Comparison of ENCODE assay signal across 22 cellular contexts in genomic region chr4:124325676-124326075, GRCh38.
"Had no signal": no experiment of that assay in that cellular context is flagged by ENCODE, and none has a peak within 500 bp of the region (broad histone marks: within the 10 kb centered on the region; RNA-seq: fewer than 3 reads in every experiment).

No MANE protein-coding gene starts in this region.

- H3K9me3 ChIP-seq: heart right ventricle, left ventricle myocardium inferior, ovary, right atrium auricular region, right lobe of liver, stomach, testis, thyroid gland, transverse colon, uterus had no signal

- H3K4me3 ChIP-seq: heart right ventricle, hepatocyte, left ventricle myocardium inferior, lung, neural progenitor cell, ovary, right atrium auricular region, right lobe of liver, smooth muscle cell, stomach, testis, thyroid gland, transverse colon, uterus had no signal

- H3K9ac ChIP-seq: neural progenitor cell had no signal

- H3K27me3 ChIP-seq: heart right ventricle, hepatocyte, neural progenitor cell, ovary, right atrium auricular region, right lobe of liver, stomach, testis, thyroid gland, transverse colon, uterus had no signal

- H3K4me2 ChIP-seq: hepatocyte, neural progenitor cell, smooth muscle cell had no signal

- DNase-seq: heart right ventricle; islet precursor cell; left ventricle myocardium inferior; mesendoderm; naive B cell; natural killer cell; nephron progenitor cell; ovary; stimulated activated CD4-positive, alpha-beta T cell treated with anti-CD3 and anti-CD28 coated beads, Interleukin-2, amount 100 ng/mL, for 24 hours; stimulated activated CD4-positive, alpha-beta T cell treated with anti-CD3 and anti-CD28 coated beads, Interleukin-4, amount 100 ng/mL, for 1 hour; stimulated activated naive CD4-positive, alpha-beta T cell; stomach; testis; thyroid gland; transverse colon; uterus had no signal

- H3K4me1 ChIP-seq: left ventricle myocardium inferior, neural progenitor cell, right atrium auricular region, right lobe of liver, testis, thyroid gland, uterus had no signal

- H3K27ac ChIP-seq: heart right ventricle, hepatocyte, left ventricle myocardium inferior, neural progenitor cell, ovary, right atrium auricular region, right lobe of liver, stomach, testis, thyroid gland, transverse colon, uterus had no signal

- ATAC-seq: heart right ventricle, natural killer cell, right lobe of liver had no signal

- H3K36me3 ChIP-seq: heart right ventricle, left ventricle myocardium inferior, neural progenitor cell, ovary, right atrium auricular region, right lobe of liver, stomach, thyroid gland, transverse colon, uterus had no signal

- H2AFZ ChIP-seq: hepatocyte, neural progenitor cell had no signal
